ENCODE assay signal across 27 cellular contexts in the genomic region with DNA sequence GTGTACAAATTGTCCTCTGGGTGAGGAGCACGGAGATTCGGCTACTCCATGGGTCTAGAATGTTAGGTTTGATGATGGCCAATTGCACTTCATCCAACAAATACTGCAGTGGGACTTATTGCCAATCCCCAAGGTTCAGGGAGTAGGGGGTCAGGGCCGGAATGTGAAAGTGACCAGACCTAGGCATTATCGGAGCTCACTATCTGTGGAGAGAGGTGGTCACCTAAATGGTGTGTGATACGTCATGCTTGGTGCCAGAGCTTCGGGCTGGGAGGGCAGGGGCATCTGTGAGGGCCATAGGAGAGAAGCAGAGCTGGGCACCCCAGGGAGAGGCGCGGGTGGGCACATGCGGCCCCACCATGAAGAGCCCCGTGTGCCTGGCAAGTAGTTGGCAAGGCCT.
"Had no signal": no experiment of that assay in that cellular context is flagged by ENCODE, and none has a peak within 500 bp of the region (broad histone marks: within the 10 kb centered on the region; RNA-seq: fewer than 3 reads in every experiment).

No MANE protein-coding gene starts in this region.

- H3K27ac Mint-ChIP-seq: dendritic cell treated with granulocyte-macrophage colony-stimulating factor and Interleukin-4, amounts not matched to agents 40 ng/mL and 50 ng/mL, for 4 days; effector memory CD8-positive, alpha-beta T cell; endodermal cell; mesothelial cell of epicardium had no signal

- H3K4me1 Mint-ChIP-seq: endodermal cell had no signal

- H3K27ac ChIP-seq: colonic mucosa, epithelial cell of prostate, esophagus squamous epithelium, gastrocnemius medialis, heart right ventricle, left lung, lower lobe of right lung had no signal

- H3K36me3 Mint-ChIP-seq: mesothelial cell of epicardium had no signal

- H3K9me3 Mint-ChIP-seq: dendritic cell treated with granulocyte-macrophage colony-stimulating factor and Interleukin-4, amounts not matched to agents 40 ng/mL and 50 ng/mL, for 4 days; effector memory CD8-positive, alpha-beta T cell; endodermal cell had no signal

- FAIRE-seq: endometrium, islet of Langerhans, keratinocyte had no signal

- H3K27me3 ChIP-seq: colonic mucosa had no signal

- H3K9me3 ChIP-seq: colonic mucosa, esophagus squamous epithelium, gastrocnemius medialis, left lung, lower lobe of right lung, mucosa of descending colon had no signal

- H3K36me3 ChIP-seq: colonic mucosa, esophagus squamous epithelium, gastrocnemius medialis, heart right ventricle, left lung, lower lobe of right lung had no signal

- H3K4me1 ChIP-seq: colonic mucosa, esophagus squamous epithelium, gastrocnemius medialis, heart right ventricle, left lung, lower lobe of right lung had no signal

- H3K4me3 ChIP-seq: colonic mucosa, esophagus squamous epithelium, gastrocnemius medialis, heart right ventricle, left lung, lower lobe of right lung, mucosa of descending colon had no signal

- DNase-seq: colonic mucosa; cortex of kidney; effector CD8-positive, alpha-beta T cell; effector memory CD8-positive, alpha-beta T cell; endodermal cell; erythroblast; esophagus squamous epithelium; foreskin fibroblast; foreskin melanocyte; gastrocnemius medialis; glutamatergic neuron; head of caudate nucleus; heart right ventricle; hippocampal formation; left cardiac atrium; left lung; left ventricle myocardium superior; lower lobe of right lung; mesenchymal stem cell; mucosa of descending colon had no signal

- ATAC-seq: effector memory CD8-positive, alpha-beta T cell; esophagus mucosa; gastrocnemius medialis; heart right ventricle; left cardiac atrium; left lung; left ventricle myocardium superior; lower lobe of right lung; mucosa of descending colon had no signal

- H3K4me3 Mint-ChIP-seq: dendritic cell treated with granulocyte-macrophage colony-stimulating factor and Interleukin-4, amounts not matched to agents 40 ng/mL and 50 ng/mL, for 4 days; effector memory CD8-positive, alpha-beta T cell; endodermal cell; mesothelial cell of epicardium had no signal
